23 cellular contexts compared by ENCODE assay signal in the genomic region with DNA sequence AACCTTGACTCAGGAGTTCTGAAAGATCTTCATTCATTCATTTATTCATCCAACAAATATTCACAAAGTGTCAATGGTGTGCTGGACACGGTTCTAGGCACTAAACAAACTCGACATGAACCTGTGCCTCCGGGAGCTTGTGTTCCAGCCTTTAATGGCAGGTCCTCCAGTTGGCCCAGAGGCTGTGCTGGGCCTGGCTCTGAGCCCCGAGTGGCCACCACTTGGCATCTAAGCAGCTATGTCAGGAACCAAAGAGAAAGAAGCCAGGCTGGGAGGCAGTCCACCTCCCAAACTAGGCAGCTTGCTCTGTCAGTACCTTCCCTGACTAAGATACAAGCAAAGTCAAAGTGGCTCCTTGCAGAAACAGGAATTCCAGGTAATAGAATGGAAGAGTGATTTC.
A peak's percentile ranks its signal among the peaks of the same experiment; 100 is the strongest.
DNase-seq lines count a peak whose midpoint lies in the region; ATAC-seq, FAIRE-seq and TF ChIP-seq lines count a peak whose summit lies in the region.
"Had no signal": no experiment of that assay in that cellular context is flagged by ENCODE, and none has a peak within 500 bp of the region (broad histone marks: within the 10 kb centered on the region; RNA-seq: fewer than 3 reads in every experiment).

No MANE protein-coding gene starts in this region.

- TF ChIP-seq CTCF in HEK293 (tag by site-specific recombination; IDR thresholded peaks at IDR 0.05) (no peak), coronary artery (IDR thresholded peaks at IDR 0.05) (no peak)

- no peak for FAIRE-seq in HTR-8/SVneo (lab: Jason Lieb, UNC)
- FAIRE-seq: A549, D721Med, G401.6, GM12891, GM19239 had no signal

- H3K36me3 ChIP-seq in HEK293 (ENCODE audit: control insufficient read depth in 2 of 2, insufficient read depth in 1 of 2, low read length in 2 of 2) = no peaks in the 10 kb centered on the region
- H3K36me3 ChIP-seq: BLaER1 treated with 17β-estradiol and CSF1 and Interleukin-3, amounts not matched to agents 10 nM and 100 nM had no signal

- ATAC-seq in sciatic nerve = no peak
- no peak for ATAC-seq in T-cell (replicated peaks in 1 of 4)
- ATAC-seq: A549; CD8-positive, alpha-beta T cell had no signal

- no peak overlapping the region for H3K4me3 ChIP-seq in HEK293 (ENCODE audit: low read depth, low read length)
- no peak overlapping the region for H3K4me3 ChIP-seq in coronary artery
- H3K4me3 ChIP-seq: A549; BLaER1 treated with 17β-estradiol and CSF1 and Interleukin-3, amounts not matched to agents 10 nM and 100 nM had no signal

- peaks cover 19 to 35% of the 10 kb centered on the region in 2 donors for H3K27me3 Mint-ChIP-seq in T-cell

- no peak overlapping the region for H3K27ac Mint-ChIP-seq in T-cell
- H3K27ac Mint-ChIP-seq: B cell; CD4-positive, alpha-beta T cell; CD8-positive, alpha-beta T cell had no signal

- no peaks in the 10 kb centered on the region for H3K9me3 Mint-ChIP-seq in T-cell
- H3K9me3 Mint-ChIP-seq: CD4-positive, alpha-beta T cell; CD8-positive, alpha-beta T cell had no signal

- POLR2A ChIA-PET in HEK293 (lab: Yijun Ruan, JAX) (interaction anchor here (0.6 kb wide), 1 partner anchor 141 kb away, joined by 4 read pairs; no protein-coding TSS in a partner anchor), T-cell (lab: Charles Lee) (no interaction called here)

- no peaks in the 10 kb centered on the region for H3K4me1 Mint-ChIP-seq in T-cell
- H3K4me1 Mint-ChIP-seq: B cell had no signal

- no peaks in the 10 kb centered on the region for H3K36me3 Mint-ChIP-seq in T-cell
- H3K36me3 Mint-ChIP-seq: CD8-positive, alpha-beta T cell had no signal

- intact Hi-C loops in sciatic nerve (cut with DNase I) = no loop called here

- H3K4me1 ChIP-seq in HEK293 (ENCODE audit: control insufficient read depth, insufficient read depth, low read length) = no peaks in the 10 kb centered on the region
- H3K4me1 ChIP-seq: A549; BLaER1 treated with 17β-estradiol and CSF1 and Interleukin-3, amounts not matched to agents 10 nM and 100 nM; Caco-2 had no signal

- H3K9me3 ChIP-seq in HEK293 (ENCODE audit: control insufficient read depth, insufficient read depth, low read depth, low read length) = no peaks in the 10 kb centered on the region
- H3K9me3 ChIP-seq: A549; BLaER1 treated with 17β-estradiol and CSF1 and Interleukin-3, amounts not matched to agents 10 nM and 100 nM; Caco-2 had no signal

- peak; percentile 21 for DNase-seq in coronary artery (ENCODE audit: low spot score)
- DNase-seq in mesenteric fat pad (ENCODE audit: low spot score) = peak; percentile 55
- DNase-seq in sciatic nerve (ENCODE audit: low spot score) = peak; percentile 25
- no peak for DNase-seq in COLO829 (ENCODE audit: low spot score)
- no peak for DNase-seq in HTR-8/SVneo (ENCODE audit: insufficient read length, low spot score)
- no peak for DNase-seq in T-cell
- DNase-seq in ureter (ENCODE audit: low spot score) = no peak
- DNase-seq: AML-193; Calu3; CD4-positive, alpha-beta T cell; CD8-positive, alpha-beta T cell; GF-D8 had no signal

- CTCF ChIA-PET in HEK293 (lab: Yijun Ruan, JAX) = interaction anchor here (0.6 to 1.1 kb wide), 3 partner anchors 40 to 562 kb away, joined by 3 to 4 read pairs (median 4); no protein-coding TSS in a partner anchor
- CTCF ChIA-PET in T-cell (lab: Charles Lee) = no interaction called here

- H3K4me3 Mint-ChIP-seq in T-cell = no peak overlapping the region
- H3K4me3 Mint-ChIP-seq: B cell; CD4-positive, alpha-beta T cell; CD8-positive, alpha-beta T cell had no signal

- H3K27ac ChIP-seq in HEK293 (ENCODE audit: extremely low read depth, low read depth, low read length) (no peak overlapping the region), coronary artery (no peak overlapping the region)
- H3K27ac ChIP-seq: 22Rv1; A549; BLaER1 treated with 17β-estradiol and CSF1 and Interleukin-3, amounts not matched to agents 10 nM and 100 nM; C4-2B had no signal

TF ChIP-seq in HEK293, 187 proteins besides CTCF, POLR2A, EP300 and RAD21:
- TF ChIP-seq ZNF133 (tag by site-specific recombination; IDR thresholded peaks at IDR 0.05) (peak; percentile 83), ZNF302 (tag by site-specific recombination; IDR thresholded peaks at IDR 0.05; ENCODE audit: low read depth) (no peak), OSR2 (tag by site-specific recombination; IDR thresholded peaks at IDR 0.05) (no peak), KLF10 (tag by site-specific recombination; IDR thresholded peaks at IDR 0.05) (no peak), ZNF335 (tag by site-specific recombination; conservative IDR thresholded peaks at IDR 0.05) (no peak), ZNF341 (tag by site-specific recombination; IDR thresholded peaks at IDR 0.05; ENCODE audit: low read depth) (no peak), ZFP69B (tag by site-specific recombination; IDR thresholded peaks at IDR 0.05) (no peak)
- TF ChIP-seq, protein P1, sequence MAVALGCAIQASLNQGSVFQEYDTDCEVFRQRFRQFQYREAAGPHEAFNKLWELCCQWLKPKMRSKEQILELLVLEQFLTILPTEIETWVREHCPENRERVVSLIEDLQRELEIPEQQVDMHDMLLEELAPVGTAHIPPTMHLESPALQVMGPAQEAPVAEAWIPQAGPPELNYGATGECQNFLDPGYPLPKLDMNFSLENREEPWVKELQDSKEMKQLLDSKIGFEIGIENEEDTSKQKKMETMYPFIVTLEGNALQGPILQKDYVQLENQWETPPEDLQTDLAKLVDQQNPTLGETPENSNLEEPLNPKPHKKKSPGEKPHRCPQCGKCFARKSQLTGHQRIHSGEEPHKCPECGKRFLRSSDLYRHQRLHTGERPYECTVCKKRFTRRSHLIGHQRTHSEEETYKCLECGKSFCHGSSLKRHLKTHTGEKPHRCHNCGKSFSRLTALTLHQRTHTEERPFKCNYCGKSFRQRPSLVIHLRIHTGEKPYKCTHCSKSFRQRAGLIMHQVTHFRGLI (tag by site-specific recombination; IDR thresholded peaks at IDR 0.05) = no peak
TF ChIP-seq in HEK293: peak in this region for 1.

Comparison
In these comparisons a context has a peak if more than half of its experiments do, and no peak if none do; other contexts are left out.
1. DNase-seq: peak in coronary artery (single experiment), mesenteric fat pad (single experiment) and sciatic nerve (single experiment); none in COLO829 (single experiment), HTR-8/SVneo (single experiment), T-cell (0 of 34) and ureter (single experiment).